In genomic region chr17:74547736-74548135, GRCh38 we compare ENCODE assay signal across 1 cellular context.
TF ChIP-seq lines count a peak whose summit lies in the region.

No MANE protein-coding gene starts in this region.

TF ChIP-seq in SK-N-SH, 30 proteins besides CTCF, POLR2A, EP300 and RAD21:
- TF ChIP-seq, protein P1, sequence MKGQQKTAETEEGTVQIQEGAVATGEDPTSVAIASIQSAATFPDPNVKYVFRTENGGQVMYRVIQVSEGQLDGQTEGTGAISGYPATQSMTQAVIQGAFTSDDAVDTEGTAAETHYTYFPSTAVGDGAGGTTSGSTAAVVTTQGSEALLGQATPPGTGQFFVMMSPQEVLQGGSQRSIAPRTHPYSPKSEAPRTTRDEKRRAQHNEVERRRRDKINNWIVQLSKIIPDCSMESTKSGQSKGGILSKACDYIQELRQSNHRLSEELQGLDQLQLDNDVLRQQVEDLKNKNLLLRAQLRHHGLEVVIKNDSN (IDR thresholded peaks at IDR 0.05; ENCODE audit: borderline replicate concordance, low read depth) = no peak
- TF ChIP-seq CHD2 (IDR thresholded peaks at IDR 0.05; ENCODE audit: low read length, partially characterized antibody) (no peak), GATA2 (CRISPR knock-in tag; IDR thresholded peaks at IDR 0.05) (no peak), MEF2A (IDR thresholded peaks at IDR 0.05; ENCODE audit: borderline replicate concordance, low read depth) (no peak), RCOR1 (IDR thresholded peaks at IDR 0.05; ENCODE audit: low read length) (no peak), NRF1 (IDR thresholded peaks at IDR 0.05; ENCODE audit: low read depth, low read length) (no peak), MXI1 (IDR thresholded peaks at IDR 0.05; ENCODE audit: low read depth, low read length) (no peak)
